1 cellular context compared by ENCODE assay signal in genomic region chr4:64777286-64777685, GRCh38.
TF ChIP-seq lines count a peak whose summit lies in the region.

No MANE protein-coding gene starts in this region.

TF ChIP-seq in WTC11, 78 proteins besides CTCF, POLR2A, EP300 and RAD21 (continued from another document):
- TF ChIP-seq, protein P1, sequence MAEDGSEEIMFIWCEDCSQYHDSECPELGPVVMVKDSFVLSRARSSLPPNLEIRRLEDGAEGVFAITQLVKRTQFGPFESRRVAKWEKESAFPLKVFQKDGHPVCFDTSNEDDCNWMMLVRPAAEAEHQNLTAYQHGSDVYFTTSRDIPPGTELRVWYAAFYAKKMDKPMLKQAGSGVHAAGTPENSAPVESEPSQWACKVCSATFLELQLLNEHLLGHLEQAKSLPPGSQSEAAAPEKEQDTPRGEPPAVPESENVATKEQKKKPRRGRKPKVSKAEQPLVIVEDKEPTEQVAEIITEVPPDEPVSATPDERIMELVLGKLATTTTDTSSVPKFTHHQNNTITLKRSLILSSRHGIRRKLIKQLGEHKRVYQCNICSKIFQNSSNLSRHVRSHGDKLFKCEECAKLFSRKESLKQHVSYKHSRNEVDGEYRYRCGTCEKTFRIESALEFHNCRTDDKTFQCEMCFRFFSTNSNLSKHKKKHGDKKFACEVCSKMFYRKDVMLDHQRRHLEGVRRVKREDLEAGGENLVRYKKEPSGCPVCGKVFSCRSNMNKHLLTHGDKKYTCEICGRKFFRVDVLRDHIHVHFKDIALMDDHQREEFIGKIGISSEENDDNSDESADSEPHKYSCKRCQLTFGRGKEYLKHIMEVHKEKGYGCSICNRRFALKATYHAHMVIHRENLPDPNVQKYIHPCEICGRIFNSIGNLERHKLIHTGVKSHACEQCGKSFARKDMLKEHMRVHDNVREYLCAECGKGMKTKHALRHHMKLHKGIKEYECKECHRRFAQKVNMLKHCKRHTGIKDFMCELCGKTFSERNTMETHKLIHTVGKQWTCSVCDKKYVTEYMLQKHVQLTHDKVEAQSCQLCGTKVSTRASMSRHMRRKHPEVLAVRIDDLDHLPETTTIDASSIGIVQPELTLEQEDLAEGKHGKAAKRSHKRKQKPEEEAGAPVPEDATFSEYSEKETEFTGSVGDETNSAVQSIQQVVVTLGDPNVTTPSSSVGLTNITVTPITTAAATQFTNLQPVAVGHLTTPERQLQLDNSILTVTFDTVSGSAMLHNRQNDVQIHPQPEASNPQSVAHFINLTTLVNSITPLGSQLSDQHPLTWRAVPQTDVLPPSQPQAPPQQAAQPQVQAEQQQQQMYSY (CRISPR knock-in tag; IDR thresholded peaks at IDR 0.05): no peak
- TF ChIP-seq EMX1 (CRISPR knock-in tag; IDR thresholded peaks at IDR 0.05) (no peak), NFYB (CRISPR knock-in tag; conservative IDR thresholded peaks at IDR 0.05; ENCODE audit: low read depth) (no peak), TEAD1 (CRISPR knock-in tag; IDR thresholded peaks at IDR 0.05) (no peak), ZNF423 (CRISPR knock-in tag; IDR thresholded peaks at IDR 0.05) (no peak), ZNF425 (CRISPR knock-in tag; conservative IDR thresholded peaks at IDR 0.05) (no peak), ZNF416 (CRISPR knock-in tag; IDR thresholded peaks at IDR 0.05) (no peak), RELA (CRISPR knock-in tag; IDR thresholded peaks at IDR 0.05; ENCODE audit: borderline replicate concordance) (no peak), ZNF121 (CRISPR knock-in tag; IDR thresholded peaks at IDR 0.05) (no peak)
- TF ChIP-seq, protein P2, sequence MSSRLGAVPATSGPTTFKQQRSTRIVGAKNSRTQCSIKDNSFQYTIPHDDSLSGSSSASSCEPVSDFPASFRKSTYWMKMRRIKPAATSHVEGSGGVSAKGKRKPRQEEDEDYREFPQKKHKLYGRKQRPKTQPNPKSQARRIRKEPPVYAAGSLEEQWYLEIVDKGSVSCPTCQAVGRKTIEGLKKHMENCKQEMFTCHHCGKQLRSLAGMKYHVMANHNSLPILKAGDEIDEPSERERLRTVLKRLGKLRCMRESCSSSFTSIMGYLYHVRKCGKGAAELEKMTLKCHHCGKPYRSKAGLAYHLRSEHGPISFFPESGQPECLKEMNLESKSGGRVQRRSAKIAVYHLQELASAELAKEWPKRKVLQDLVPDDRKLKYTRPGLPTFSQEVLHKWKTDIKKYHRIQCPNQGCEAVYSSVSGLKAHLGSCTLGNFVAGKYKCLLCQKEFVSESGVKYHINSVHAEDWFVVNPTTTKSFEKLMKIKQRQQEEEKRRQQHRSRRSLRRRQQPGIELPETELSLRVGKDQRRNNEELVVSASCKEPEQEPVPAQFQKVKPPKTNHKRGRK (CRISPR knock-in tag; IDR thresholded peaks at IDR 0.05; ENCODE audit: borderline replicate concordance): no peak
TF ChIP-seq in WTC11: peak in this region for 0.
